15 cellular contexts compared by ENCODE assay signal in genomic region chr9:114117996-114118830, GRCh38. TPM values are rescaled to one million over a fixed set of nuclear protein-coding genes. Genes with fewer than 3 reads are reported as not detected.
DNase-seq lines count a peak whose midpoint lies in the region; ATAC-seq, FAIRE-seq and TF ChIP-seq lines count a peak whose summit lies in the region.
"Had no signal": no experiment of that assay in that cellular context is flagged by ENCODE, and none has a peak within 500 bp of the region (broad histone marks: within the 10 kb centered on the region; RNA-seq: fewer than 3 reads in every experiment).

No MANE protein-coding gene starts in this region.

- H3K36me3 ChIP-seq in HEK293 (ENCODE audit: control insufficient read depth in 2 of 2, insufficient read depth in 1 of 2, low read length in 2 of 2) (no peaks in the 10 kb centered on the region), small intestine (ENCODE audit: control insufficient read depth in 2 of 2, insufficient read depth in 2 of 2, low read length in 2 of 2) (no peaks in the 10 kb centered on the region)

- DNase-seq in NCI-H69 (lab: John Stamatoyannopoulos, UW) (peak; percentile 33), left colon (no peak), small intestine (peak; percentile 23), DMS 273 treated with DMSO at 0.1 percent for 48 hours (lab: John Stamatoyannopoulos, UW) (no peak), SKM-1 (lab: John Stamatoyannopoulos, UW; ENCODE audit: unreplicated experiment) (no peak), HUDEP-2 (lab: John Stamatoyannopoulos, UW; ENCODE audit: unreplicated experiment in 76 of 76) (no peak)
- DNase-seq: activated naive CD8-positive, alpha-beta T cell treated with anti-CD3 and anti-CD28 coated beads, Interleukin-2, amount 50 U/mL, for 24 hours; CD8-positive, alpha-beta memory T cell; foreskin fibroblast; stimulated activated naive CD8-positive, alpha-beta T cell treated with anti-CD3 and anti-CD28 coated beads, Interleukin-15, Interleukin-2, amounts not matched to agents 100 U/mL and 50 U/mL, for 24 hours had no signal

- H3K27me3 ChIP-seq in small intestine (ENCODE audit: control insufficient read depth in 2 of 2, insufficient read depth in 2 of 2, low read length in 2 of 2): no peaks in the 10 kb centered on the region

- CTCF ChIA-PET in HEK293 (lab: Yijun Ruan, JAX): interaction anchor here (0.6 to 4.2 kb wide), 4 partner anchors 10 to 173 kb away, joined by 4 to 34 read pairs (median 6); partner anchors contain the start of gene COL27A1

- intact Hi-C loops in left colon (cut with DNase I, micrococcal nuclease): no loop called here

- no peaks in the 10 kb centered on the region for H3K4me1 ChIP-seq in HEK293 (ENCODE audit: control insufficient read depth, insufficient read depth, low read length)
- H3K4me1 ChIP-seq in small intestine (ENCODE audit: control insufficient read depth in 2 of 2, insufficient read depth in 1 of 2, low read depth in 1 of 2, low read length in 1 of 2): no peaks in the 10 kb centered on the region

- TF ChIP-seq CTCF in HEK293 (tag by site-specific recombination; IDR thresholded peaks at IDR 0.05): no peak

- FAIRE-seq in small intestine (lab: Jason Lieb, UNC): no peak
- FAIRE-seq: islet of Langerhans had no signal

- H3K27ac ChIP-seq in HEK293 (ENCODE audit: extremely low read depth, low read depth, low read length) (no peak overlapping the region), small intestine (ENCODE audit: low read depth in 1 of 2, low read length in 1 of 2) (no peak overlapping the region)

- ATAC-seq in left colon: peak; percentile 31
- ATAC-seq: activated naive CD8-positive, alpha-beta T cell treated with anti-CD3 and anti-CD28 coated beads, Interleukin-2, amount 50 U/mL, for 24 hours; stimulated activated naive CD8-positive, alpha-beta T cell treated with anti-CD3 and anti-CD28 coated beads, Interleukin-15, Interleukin-2, amounts not matched to agents 100 U/mL and 50 U/mL, for 24 hours had no signal

- H3K4me3 ChIP-seq in HEK293 (ENCODE audit: low read depth, low read length) (no peak overlapping the region), small intestine (ENCODE audit: low read depth in 1 of 2, low read length in 2 of 2) (no peak overlapping the region)

- WGBS in small intestine, 3 donors: 20 to 58% (median 35%) methylated on average over 21 of the region's 21 CpGs

- H3K9me3 ChIP-seq in HEK293 (ENCODE audit: control insufficient read depth, insufficient read depth, low read depth, low read length): no peaks in the 10 kb centered on the region
- H3K9me3 ChIP-seq in small intestine (ENCODE audit: control insufficient read depth, low read depth): no peaks in the 10 kb centered on the region

- POLR2A ChIA-PET in HEK293 (lab: Yijun Ruan, JAX): no interaction called here

TF ChIP-seq in HEK293, 187 proteins besides CTCF, POLR2A, EP300 and RAD21:
- TF ChIP-seq EGR2 (tag by site-specific recombination; IDR thresholded peaks at IDR 0.05; ENCODE audit: low read depth) (peak; percentile 24; the same call in 1 of the 2 replicates), RBAK (tag by site-specific recombination; IDR thresholded peaks at IDR 0.05) (no peak)

RNA-seq across cellular contexts. Expression of gene KIF12, which starts 19.1 kb away (rescaled TPM):
- 10 to 100 TPM; 19.5 to 27.9 TPM for total RNA-seq in left colon
- polyA plus RNA-seq in small intestine: 100 to 1,000 TPM in 1 of 3 donors, 10 to 100 TPM in 2; 14.3 to 149 (median 61.3) TPM
- total RNA-seq: activated CD8-positive, alpha-beta memory T cell treated with anti-CD3 and anti-CD28 coated beads for 36 hours; CD8-positive, alpha-beta memory T cell; dermis microvascular lymphatic vessel endothelial cell; T-helper 2 cell treated with Interferon-gamma antibody and Interleukin-4, amounts not matched to agents 100 ng/mL and 5 ng/mL, for 36 hours had no signal
- polyA plus RNA-seq: CD8-positive, alpha-beta memory T cell had no signal

RNA-seq across cellular contexts. Expression of gene COL27A1, which starts 37.1 kb away (rescaled TPM):
- total RNA-seq in left colon: 1 to 10 TPM; 2.7 to 3.7 TPM
- 1 to 10 TPM in 2 of 3 donors, under 1 TPM in 1; 0.45 to 2.4 (median 1.1) TPM for polyA plus RNA-seq in small intestine
- polyA plus RNA-seq: CD8-positive, alpha-beta memory T cell had no signal

RNA-seq across cellular contexts. Expression of gene AMBP, which starts 40.1 kb away (rescaled TPM):
- total RNA-seq in left colon: under 1 TPM; 0.39 to 0.64 TPM
- 1 to 10 TPM in 2 of 3 donors, under 1 TPM in 1; 0.81 to 1.8 (median 1.8) TPM for polyA plus RNA-seq in small intestine
- total RNA-seq: activated CD8-positive, alpha-beta memory T cell treated with anti-CD3 and anti-CD28 coated beads for 36 hours; CD8-positive, alpha-beta memory T cell; dermis microvascular lymphatic vessel endothelial cell; T-helper 2 cell treated with Interferon-gamma antibody and Interleukin-4, amounts not matched to agents 100 ng/mL and 5 ng/mL, for 36 hours had no signal
- polyA plus RNA-seq: CD8-positive, alpha-beta memory T cell had no signal

Comparison
In these comparisons a context has a peak if more than half of its experiments do, and no peak if none do; other contexts are left out.
1. DNase-seq: peak in NCI-H69 (single experiment) and small intestine (single experiment); none in left colon (0 of 2), DMS 273 treated with DMSO at 0.1 percent for 48 hours (single experiment), SKM-1 (single experiment) and HUDEP-2 (0 of 76).